5 cellular contexts compared by ENCODE assay signal in genomic region chr18:36295214-36295613, GRCh38. TPM values are rescaled to one million over a fixed set of nuclear protein-coding genes. Genes with fewer than 3 reads are reported as not detected.
"Had no signal": no experiment of that assay in that cellular context is flagged by ENCODE, and none has a peak within 500 bp of the region (broad histone marks: within the 10 kb centered on the region; RNA-seq: fewer than 3 reads in every experiment).

No MANE protein-coding gene starts in this region.

- H3K36me3 ChIP-seq: HAP-1 had no signal

- H3K4me3 ChIP-seq: HAP-1 had no signal

- H3K9me3 ChIP-seq: HAP-1 had no signal

- H3K9me3 Mint-ChIP-seq: GM23338, HFFc6 had no signal

- FAIRE-seq: HepG2 had no signal

- H3K27ac Mint-ChIP-seq: GM23338, HFFc6 had no signal

- H3K4me1 ChIP-seq: HAP-1 had no signal

- DNase-seq: HFFc6 had no signal

- H3K27ac ChIP-seq: HL-60 had no signal

- H3K4me3 Mint-ChIP-seq: GM23338, HFFc6 had no signal

RNA-seq across cellular contexts. Expression of gene FHOD3, which starts 2.3 kb away (rescaled TPM):
- polyA plus RNA-seq: HepG2 had no signal
